In genomic region chr10:110500515-110500905, GRCh38 we compare ENCODE assay signal across 8 cellular contexts. TPM values are rescaled to one million over a fixed set of nuclear protein-coding genes. Genes with fewer than 3 reads are reported as not detected.
DNase-seq lines count a peak whose midpoint lies in the region; ATAC-seq and TF ChIP-seq lines count a peak whose summit lies in the region.

No MANE protein-coding gene starts in this region.

- 55 to 84% methylated on average over 3 of the region's 3 CpGs for WGBS in lung, 2 donors

- H3K27ac ChIP-seq in KMS-11 = peak overlapping the region; percentile 63
- H3K27ac ChIP-seq in lung (ENCODE audit: low read depth in 1 of 2, low read length in 1 of 2) = peak overlapping the region; percentile 86 to 88

- peaks cover 59% of the 10 kb centered on the region for H3K4me1 ChIP-seq in KMS-11 (ENCODE audit: low read depth, poor library complexity, severe bottlenecking)
- peaks cover 19 to 39% of the 10 kb centered on the region in 2 donors for H3K4me1 ChIP-seq in lung (ENCODE audit: control insufficient read depth in 2 of 2, insufficient read depth in 2 of 2, low read length in 2 of 2)

- H3K27me3 ChIP-seq in KMS-11 (ENCODE audit: insufficient read depth, low read depth) (no peaks in the 10 kb centered on the region), lung (ENCODE audit: control insufficient read depth, insufficient read depth) (no peaks in the 10 kb centered on the region)

- no peaks in the 10 kb centered on the region for H3K9me3 ChIP-seq in lung (ENCODE audit: control insufficient read depth in 2 of 2, insufficient read depth in 1 of 2, low read length in 1 of 2)

- DNase-seq in AG08395 (ENCODE audit: low spot score) (peak; percentile 61), lung (ENCODE audit: low spot score) (no peak), KG1 (lab: John Stamatoyannopoulos, UW) (no peak)
- DNase-seq in central memory CD8-positive, alpha-beta T cell (ENCODE audit: low spot score in 2 of 2) = no peak

- H3K4me3 ChIP-seq in KMS-11 (IDR thresholded peaks at IDR 0.05; ENCODE audit: insufficient read depth, low read depth, low read length) (no peak overlapping the region), lung (no peak overlapping the region)

- H3K36me3 ChIP-seq in KMS-11 (ENCODE audit: insufficient read depth) (no peaks in the 10 kb centered on the region), lung (ENCODE audit: control insufficient read depth in 2 of 2, insufficient read depth in 2 of 2, low read length in 2 of 2) (no peaks in the 10 kb centered on the region)

- peak overlapping the region; percentile 95 for H3K4me2 ChIP-seq in KMS-11

- no peak overlapping the region for H2AFZ ChIP-seq in KMS-11 (ENCODE audit: low read depth)

- peak overlapping the region; percentile 75; the same call in 1 of the 2 replicates for H3K9ac ChIP-seq in KMS-11

- H3K9me3 Mint-ChIP-seq in central memory CD8-positive, alpha-beta T cell = no peaks in the 10 kb centered on the region

- H4K20me1 ChIP-seq in KMS-11 (ENCODE audit: insufficient read depth) = peaks cover 22% of the 10 kb centered on the region

- TF ChIP-seq CTCF in KMS-11 (conservative IDR thresholded peaks at IDR 0.05; ENCODE audit: low read depth, low read length) (no peak), lung (IDR thresholded peaks at IDR 0.05; ENCODE audit: control extremely low read depth, extremely low read depth) (no peak)

- H3K4me1 Mint-ChIP-seq in central memory CD8-positive, alpha-beta T cell = peaks cover 86% of the 10 kb centered on the region

- ATAC-seq in central memory CD8-positive, alpha-beta T cell (replicated peaks; ENCODE audit: extremely low read depth, poor library complexity, severe bottlenecking) = no peak
- no peak for ATAC-seq in lung (ENCODE audit: insufficient read depth, low FRiP score)
- ATAC-seq in GM21381 (IDR thresholded peaks at IDR 0.05; ENCODE audit: unreplicated experiment) = no peak
- ATAC-seq in HG03108 (IDR thresholded peaks at IDR 0.05; ENCODE audit: unreplicated experiment) = no peak
- ATAC-seq in GM18520 (IDR thresholded peaks at IDR 0.05; ENCODE audit: unreplicated experiment) = no peak

- peak overlapping the region; percentile 36 for H3K27ac Mint-ChIP-seq in central memory CD8-positive, alpha-beta T cell (ENCODE audit: low read depth)

- H3K4me3 Mint-ChIP-seq in central memory CD8-positive, alpha-beta T cell = peak overlapping the region; percentile 94

- H3K79me2 ChIP-seq in KMS-11 (ENCODE audit: insufficient read depth, low read depth) = peaks cover 86% of the 10 kb centered on the region

- H3K27me3 Mint-ChIP-seq in central memory CD8-positive, alpha-beta T cell = no peaks in the 10 kb centered on the region

- peaks cover 16% of the 10 kb centered on the region for H3K36me3 Mint-ChIP-seq in central memory CD8-positive, alpha-beta T cell (ENCODE audit: insufficient read depth)

RNA-seq across cellular contexts. Expression of gene DUSP5, which starts 2.8 kb away (rescaled TPM):
- 10 to 100 TPM; 10.3 to 13.5 TPM for total RNA-seq in lung
- 10 to 100 TPM; 12.3 to 16.4 TPM for polyA plus RNA-seq in lung
